ENCODE assay signal across 1 cellular context in genomic region chr6:75748743-75749538, GRCh38.
TF ChIP-seq lines count a peak whose summit lies in the region.

TSS of gene MYO6 (plus strand) at chr6:75749239. CDS start at chr6:75817548, 68,309 bp downstream.

TF ChIP-seq in HepG2, 621 proteins besides CTCF, POLR2A, EP300 and RAD21 (continued from another document and continues in another):
- TF ChIP-seq DBP (CRISPR knock-in tag; IDR thresholded peaks at IDR 0.05; ENCODE audit: not compliant biosample characterization) (peak; percentile 48), NFYB (CRISPR knock-in tag; IDR thresholded peaks at IDR 0.05) (no peak), ZNF253 (CRISPR knock-in tag; IDR thresholded peaks at IDR 0.05; ENCODE audit: borderline replicate concordance) (peak; percentile 68), ZHX2 (IDR thresholded peaks at IDR 0.05; ENCODE audit: low read depth) (0 out of 2 replicates have a peak, but pooled peaks have one; percentile 21), ZHX2 (CRISPR knock-in tag; IDR thresholded peaks at IDR 0.05; ENCODE audit: borderline replicate concordance) (no peak; the same call in 1 of the 2 replicates), ZNF550 (CRISPR knock-in tag; IDR thresholded peaks at IDR 0.05; ENCODE audit: borderline replicate concordance) (0 out of 2 replicates have a peak, but pooled peaks have one; percentile 70), ZFX (CRISPR knock-in tag; IDR thresholded peaks at IDR 0.05; ENCODE audit: low read depth) (peak; percentile 80), GMEB1 (CRISPR knock-in tag; IDR thresholded peaks at IDR 0.05; ENCODE audit: borderline replicate concordance) (peak; percentile 70; the same call in 1 of the 2 replicates), ZNF180 (CRISPR knock-in tag; IDR thresholded peaks at IDR 0.05; ENCODE audit: borderline replicate concordance, low read depth) (no peak), ZNF552 (CRISPR knock-in tag; IDR thresholded peaks at IDR 0.05; ENCODE audit: borderline replicate concordance) (no peak), ZNF784 (CRISPR knock-in tag; IDR thresholded peaks at IDR 0.05; ENCODE audit: borderline replicate concordance) (0 out of 2 replicates have a peak, but pooled peaks have one; percentile 28), ARID3A (IDR thresholded peaks at IDR 0.05; ENCODE audit: low read depth, low read length) (no peak), MAX (IDR thresholded peaks at IDR 0.05) (peak; percentile 49; the same call in 1 of the 2 replicates), ZNF619 (CRISPR knock-in tag; IDR thresholded peaks at IDR 0.05) (0 out of 2 replicates have a peak, but pooled peaks have one; percentile 41), TERF1 (CRISPR knock-in tag; IDR thresholded peaks at IDR 0.05) (0 out of 2 replicates have a peak, but pooled peaks have one; percentile 55), ZNF781 (CRISPR knock-in tag; IDR thresholded peaks at IDR 0.05; ENCODE audit: borderline replicate concordance, not compliant biosample characterization) (no peak), ZBTB46 (CRISPR knock-in tag; IDR thresholded peaks at IDR 0.05; ENCODE audit: borderline replicate concordance) (no peak), ZNF446 (CRISPR knock-in tag; IDR thresholded peaks at IDR 0.05) (peak; percentile 4; the same call in 1 of the 2 replicates), CERS6 (CRISPR knock-in tag; IDR thresholded peaks at IDR 0.05) (0 out of 2 replicates have a peak, but pooled peaks have one; percentile 30), ZNF609 (CRISPR knock-in tag; IDR thresholded peaks at IDR 0.05; ENCODE audit: borderline replicate concordance) (peak; percentile 17; the same call in 1 of the 2 replicates), ZGPAT (CRISPR knock-in tag; IDR thresholded peaks at IDR 0.05) (peak; percentile 41; the same call in 1 of the 2 replicates), DNMT1 (CRISPR knock-in tag; IDR thresholded peaks at IDR 0.05) (0 out of 2 replicates have a peak, but pooled peaks have one; percentile 29), RBFOX2 (IDR thresholded peaks at IDR 0.05; ENCODE audit: low read depth, low read length) (peak; percentile 76)
